8 cellular contexts compared by ENCODE assay signal in genomic region chr12:120086801-120087621, GRCh38. TPM values are rescaled to one million over a fixed set of nuclear protein-coding genes. Genes with fewer than 3 reads are reported as not detected.
DNase-seq lines count a peak whose midpoint lies in the region; ATAC-seq and TF ChIP-seq lines count a peak whose summit lies in the region.

No MANE protein-coding gene starts in this region.

- peak; percentile 82 for TF ChIP-seq CTCF in CD8-positive, alpha-beta T cell (IDR thresholded peaks at IDR 0.05)
- peak; percentile 95 for TF ChIP-seq CTCF in activated CD8-positive, alpha-beta T cell treated with anti-CD3 and anti-CD28 coated beads for 36 hours (IDR thresholded peaks at IDR 0.05)
- peak; percentile 96 for TF ChIP-seq CTCF in lung (IDR thresholded peaks at IDR 0.05; ENCODE audit: control extremely low read depth, extremely low read depth)

- peaks cover 11% of the 10 kb centered on the region for H3K4me1 Mint-ChIP-seq in CD8-positive, alpha-beta T cell (ENCODE audit: low read depth)
- peaks cover 32% of the 10 kb centered on the region for H3K4me1 Mint-ChIP-seq in activated CD8-positive, alpha-beta T cell treated with anti-CD3 and anti-CD28 coated beads for 36 hours (ENCODE audit: low read depth)

- 0% methylated on average over 55 of the region's 55 CpGs for WGBS in lung, 2 donors

- no peaks in the 10 kb centered on the region for H3K27me3 Mint-ChIP-seq in CD8-positive, alpha-beta T cell (ENCODE audit: low read depth)
- no peaks in the 10 kb centered on the region for H3K27me3 Mint-ChIP-seq in activated CD8-positive, alpha-beta T cell treated with anti-CD3 and anti-CD28 coated beads for 36 hours

- H3K4me1 ChIP-seq in CD8-positive, alpha-beta T cell (ENCODE audit: insufficient read depth, low read length) = peaks cover 12% of the 10 kb centered on the region
- H3K4me1 ChIP-seq in lung (ENCODE audit: control insufficient read depth in 2 of 2, insufficient read depth in 2 of 2, low read length in 2 of 2) = peaks cover 0 to 5% of the 10 kb centered on the region in 2 donors

- no peaks in the 10 kb centered on the region for H3K36me3 ChIP-seq in CD8-positive, alpha-beta T cell (ENCODE audit: insufficient read depth, low read length)
- peaks cover 0 to 2% of the 10 kb centered on the region in 2 donors for H3K36me3 ChIP-seq in lung (ENCODE audit: control insufficient read depth in 2 of 2, insufficient read depth in 2 of 2, low read length in 2 of 2)

- peak; percentile 94 for ATAC-seq in CD8-positive, alpha-beta T cell
- ATAC-seq in GM19452 (IDR thresholded peaks at IDR 0.05; ENCODE audit: unreplicated experiment) (peak; percentile 98), lung (ENCODE audit: insufficient read depth, low FRiP score) (peak; percentile 96)
- peak; percentile 97 for ATAC-seq in activated CD8-positive, alpha-beta T cell treated with anti-CD3 and anti-CD28 coated beads for 36 hours

- H3K4me3 Mint-ChIP-seq in CD8-positive, alpha-beta T cell = peak overlapping the region; percentile 81
- peak overlapping the region; percentile 64 for H3K4me3 Mint-ChIP-seq in activated CD8-positive, alpha-beta T cell treated with anti-CD3 and anti-CD28 coated beads for 36 hours

- H3K27ac Mint-ChIP-seq in CD8-positive, alpha-beta T cell = peak overlapping the region; percentile 88
- peak overlapping the region; percentile 88 for H3K27ac Mint-ChIP-seq in activated CD8-positive, alpha-beta T cell treated with anti-CD3 and anti-CD28 coated beads for 36 hours

- H3K4me3 ChIP-seq in CD8-positive, alpha-beta T cell (ENCODE audit: low read depth, low read length) = peak overlapping the region; percentile 54
- H3K4me3 ChIP-seq in lung = no peak overlapping the region

- POLR2A ChIA-PET in CD8-positive, alpha-beta T cell (lab: Charles Lee) = interaction anchor here (0.7 to 1.5 kb wide), 8 partner anchors 24 to 204 kb away, joined by 3 to 34 read pairs (median 6); partner anchors contain the start of genes BICDL1, RAB35 and RPLP0
- POLR2A ChIA-PET in activated CD8-positive, alpha-beta T cell treated with anti-CD3 and anti-CD28 coated beads for 36 hours (lab: Charles Lee) = interaction anchor here (0.5 to 1.6 kb wide), 11 partner anchors 25 to 114 kb away, joined by 3 to 9 read pairs (median 4); partner anchors contain the start of genes RAB35 and RPLP0

- intact Hi-C loops in CD8-positive, alpha-beta T cell (cut with DNase I, micrococcal nuclease) = loop anchor here (1.0 to 2.0 kb wide), 11 partner anchors 29 to 420 kb away; partner anchors contain the start of genes RAB35 (in 2 of the 2), BICDL1 (in 1 of the 2), CIT (in 1 of the 2) and GCN1 (in 1 of the 2)
- intact Hi-C loops in activated CD8-positive, alpha-beta T cell treated with anti-CD3 and anti-CD28 coated beads for 36 hours (cut with micrococcal nuclease) = loop anchor here (2.0 to 5.0 kb wide), 2 partner anchors 75 to 96 kb away; no protein-coding TSS in a partner anchor

- no peaks in the 10 kb centered on the region for H3K27me3 ChIP-seq in CD8-positive, alpha-beta T cell (ENCODE audit: insufficient read depth, low read length)
- H3K27me3 ChIP-seq in lung (ENCODE audit: control insufficient read depth, insufficient read depth) = no peaks in the 10 kb centered on the region

- DNase-seq in CD8-positive, alpha-beta T cell = peak; percentile 99 to 100 (median 99)
- DNase-seq in HK-2 (ENCODE audit: unreplicated experiment) (peak; percentile 96), NCI-H82 treated with DMSO at 0.1 percent for 48 hours (lab: John Stamatoyannopoulos, UW; ENCODE audit: unreplicated experiment) (peak; percentile 98), lung (ENCODE audit: low spot score) (peak; percentile 98)
- peak; percentile 100 for DNase-seq in activated CD8-positive, alpha-beta T cell treated with anti-CD3 and anti-CD28 coated beads for 36 hours
- DNase-seq in effector CD4-positive, alpha-beta T cell = peak; percentile 100
- peak; percentile 97 to 99 (median 99) for DNase-seq in stimulated activated CD4-positive, alpha-beta T cell treated with anti-CD3 and anti-CD28 coated beads, TNF-alpha, amount 100 ng/mL, for 4 hours (ENCODE audit: low read depth in 3 of 3)

- peaks cover 45% of the 10 kb centered on the region for H3K36me3 Mint-ChIP-seq in CD8-positive, alpha-beta T cell
- peaks cover 57% of the 10 kb centered on the region for H3K36me3 Mint-ChIP-seq in activated CD8-positive, alpha-beta T cell treated with anti-CD3 and anti-CD28 coated beads for 36 hours (ENCODE audit: low read depth)

- CTCF ChIA-PET in CD8-positive, alpha-beta T cell (lab: Charles Lee) = interaction anchor here (0.7 to 2.5 kb wide), 13 partner anchors 9 to 147 kb away, joined by 3 to 19 read pairs (median 4); partner anchors contain the start of genes BICDL1 and RAB35
- CTCF ChIA-PET in activated CD8-positive, alpha-beta T cell treated with anti-CD3 and anti-CD28 coated beads for 36 hours (lab: Charles Lee) = interaction anchor here (0.7 to 2.0 kb wide), 27 partner anchors 9 to 191 kb away, joined by 3 to 23 read pairs (median 3); partner anchors contain the start of gene BICDL1

- H3K9me3 ChIP-seq in CD8-positive, alpha-beta T cell (ENCODE audit: low read length) = no peaks in the 10 kb centered on the region
- no peaks in the 10 kb centered on the region for H3K9me3 ChIP-seq in lung (ENCODE audit: control insufficient read depth in 2 of 2, insufficient read depth in 1 of 2, low read length in 1 of 2)

- H3K9me3 Mint-ChIP-seq in CD8-positive, alpha-beta T cell = no peaks in the 10 kb centered on the region
- no peaks in the 10 kb centered on the region for H3K9me3 Mint-ChIP-seq in activated CD8-positive, alpha-beta T cell treated with anti-CD3 and anti-CD28 coated beads for 36 hours

- H3K27ac ChIP-seq in CD8-positive, alpha-beta T cell (ENCODE audit: low read depth, low read length) = peak overlapping the region; percentile 36
- peak overlapping the region in 1 of 2 donors; percentile 57 for H3K27ac ChIP-seq in lung (ENCODE audit: low read depth in 1 of 2, low read length in 1 of 2)

RNA-seq across cellular contexts. Expression of gene RAB35, which starts 29.5 kb away (rescaled TPM):
- 10 to 100 TPM; 61.6 to 63.7 TPM for total RNA-seq in CD8-positive, alpha-beta T cell
- 10 to 100 TPM; 38.2 to 41.5 TPM for total RNA-seq in activated CD8-positive, alpha-beta T cell treated with anti-CD3 and anti-CD28 coated beads for 36 hours
- total RNA-seq in lung = 10 to 100 TPM; 22.1 to 51.8 TPM
- polyA plus RNA-seq in lung = 10 to 100 TPM; 27.3 to 47.0 TPM
